In genomic region chr4:118592289-118592688, GRCh38 we compare ENCODE assay signal across 8 cellular contexts.
DNase-seq lines count a peak whose midpoint lies in the region; ATAC-seq and TF ChIP-seq lines count a peak whose summit lies in the region.
"Not testable (repeated sequence)": the region's sequence is repeated elsewhere in the genome, so short reads cannot be mapped to it uniquely, and the experiment has no call there.

No MANE protein-coding gene starts in this region.

- not testable (repeated sequence) for H3K4me1 ChIP-seq in DND-41 (ENCODE audit: insufficient read depth, low read length); mammary epithelial cell (ENCODE audit: insufficient read depth, low read length); foreskin keratinocyte; mesenchymal stem cell (ENCODE audit: control insufficient read depth, insufficient read depth, low read depth, low read length); urinary bladder (ENCODE audit: insufficient read depth)

- not testable (repeated sequence) for BruUV-seq in mammary epithelial cell (replicated peaks; lab: Mats Ljungman, UMichigan)

- not testable (repeated sequence) for DNase-seq in DND-41; MG63; activated CD4-positive, alpha-beta memory T cell treated with anti-CD3 and anti-CD28 coated beads for 36 hours; mammary epithelial cell; foreskin keratinocyte; mesenchymal stem cell; retinal pigment epithelial cell (ENCODE audit: low read depth)

- H3K4me2 ChIP-seq in DND-41 (ENCODE audit: insufficient read depth, low read length) (peak overlapping the region; percentile 72), mammary epithelial cell (ENCODE audit: insufficient read depth, low read depth, low read length) (peak overlapping the region; percentile 67), mesenchymal stem cell (ENCODE audit: low read length, poor library complexity, severe bottlenecking) (peak overlapping the region; percentile 65)

- dilution Hi-C loops in mammary epithelial cell (cut with HindIII; ENCODE audit: low sequenced_read_pairs), result not testable (repeated sequence)

- H3K27ac Mint-ChIP-seq in activated CD4-positive, alpha-beta memory T cell treated with anti-CD3 and anti-CD28 coated beads for 36 hours, result not testable (repeated sequence)

- not testable (repeated sequence) for H2BK5ac ChIP-seq in mesenchymal stem cell (ENCODE audit: low read depth, low read length, poor library complexity, severe bottlenecking)

- not testable (repeated sequence) for H3K36me3 Mint-ChIP-seq in activated CD4-positive, alpha-beta memory T cell treated with anti-CD3 and anti-CD28 coated beads for 36 hours

- ATAC-seq in DND-41 (ENCODE audit: insufficient read depth, low read depth); foreskin keratinocyte: not testable (repeated sequence)

- peak overlapping the region; percentile 23 for H3K4me3 Mint-ChIP-seq in activated CD4-positive, alpha-beta memory T cell treated with anti-CD3 and anti-CD28 coated beads for 36 hours

- H4K8ac ChIP-seq in mesenchymal stem cell (ENCODE audit: low read length), result not testable (repeated sequence)

- peak overlapping the region; percentile 27 to 63; a peak in 3 of 4 replicates for H3K4me3 ChIP-seq in DND-41 (ENCODE audit: low read depth in 1 of 2, low read length in 2 of 2)
- peak overlapping the region; percentile 65 for H3K4me3 ChIP-seq in MG63
- H3K4me3 ChIP-seq in mammary epithelial cell (replicated peaks in 1 of 3; ENCODE audit: insufficient read depth in 1 of 3, low read depth in 2 of 3, low read length in 3 of 3), result peak overlapping the region; percentile 62 to 70 (median 63)
- H3K4me3 ChIP-seq in mesenchymal stem cell (ENCODE audit: insufficient read depth in 1 of 2, low read depth in 1 of 2, low read length in 2 of 2), result peak overlapping the region; percentile 58 to 80
- peak overlapping the region; percentile 63 for H3K4me3 ChIP-seq in retinal pigment epithelial cell (ENCODE audit: low read length)
- H3K4me3 ChIP-seq in urinary bladder (ENCODE audit: low read depth, low read length), result peak overlapping the region; percentile 34

- H4K91ac ChIP-seq in mesenchymal stem cell (ENCODE audit: low read length), result not testable (repeated sequence)

- H3K79me2 ChIP-seq in DND-41 (ENCODE audit: insufficient read depth, low read length), result not testable (repeated sequence)
- peaks cover 11% of the 10 kb centered on the region for H3K79me2 ChIP-seq in mammary epithelial cell (ENCODE audit: insufficient read depth, low read length)

- TF ChIP-seq CTCF in DND-41 (IDR thresholded peaks at IDR 0.05; ENCODE audit: borderline replicate concordance, extremely low read depth, low read length, poor library complexity, severe bottlenecking); mammary epithelial cell (conservative IDR thresholded peaks at IDR 0.05 in 1 of 2, IDR thresholded peaks at IDR 0.05 in 1 of 2; ENCODE audit: extremely low read depth in 1 of 2, insufficient read depth in 1 of 2, low read depth in 1 of 2, low read length in 2 of 2); foreskin keratinocyte (conservative IDR thresholded peaks at IDR 0.05); retinal pigment epithelial cell (conservative IDR thresholded peaks at IDR 0.05; ENCODE audit: low read depth, low read length): not testable (repeated sequence)

- not testable (repeated sequence) for H3K4ac ChIP-seq in mesenchymal stem cell (ENCODE audit: low read depth in 1 of 2, low read length in 2 of 2)

- not testable (repeated sequence) for H3K27ac ChIP-seq in DND-41 (ENCODE audit: low read length); mesenchymal stem cell (ENCODE audit: low read length, poor library complexity, severe bottlenecking); urinary bladder (ENCODE audit: low read depth)
- H3K27ac ChIP-seq in mammary epithelial cell (ENCODE audit: insufficient read depth, low read depth, low read length), result peak overlapping the region; percentile 90
- H3K27ac ChIP-seq in foreskin keratinocyte, result peak overlapping the region; percentile 80

- intact Hi-C loops in activated CD4-positive, alpha-beta memory T cell treated with anti-CD3 and anti-CD28 coated beads for 36 hours (cut with micrococcal nuclease); mammary epithelial cell (cut with micrococcal nuclease): not testable (repeated sequence)

- POLR2A ChIA-PET in activated CD4-positive, alpha-beta memory T cell treated with anti-CD3 and anti-CD28 coated beads for 36 hours (lab: Charles Lee), result not testable (repeated sequence)

- H3K9me3 ChIP-seq in DND-41 (ENCODE audit: insufficient read depth, low read length, severe bottlenecking); MG63; mammary epithelial cell (replicated peaks; ENCODE audit: insufficient read depth, low read length); mesenchymal stem cell (ENCODE audit: control insufficient read depth, low read length): not testable (repeated sequence)

- not testable (repeated sequence) for H3K36me3 ChIP-seq in DND-41 (ENCODE audit: insufficient read depth, low read length); MG63; mammary epithelial cell (ENCODE audit: insufficient read depth, low read length); mesenchymal stem cell (ENCODE audit: control insufficient read depth in 1 of 2, insufficient read depth in 2 of 2, low read depth in 1 of 2, low read length in 2 of 2); urinary bladder (ENCODE audit: insufficient read depth)

- H3K27me3 ChIP-seq in DND-41 (ENCODE audit: insufficient read depth, low read length, poor library complexity); MG63; mammary epithelial cell (ENCODE audit: insufficient read depth, low read length); foreskin keratinocyte; mesenchymal stem cell (ENCODE audit: control insufficient read depth in 1 of 2, insufficient read depth in 1 of 2, low read length in 2 of 2): not testable (repeated sequence)

- H3K79me1 ChIP-seq in mesenchymal stem cell (replicated peaks; ENCODE audit: low read length, poor library complexity, severe bottlenecking), result not testable (repeated sequence)

- H3K14ac ChIP-seq in mesenchymal stem cell (ENCODE audit: low read length in 2 of 2), result not testable (repeated sequence)

- not testable (repeated sequence) for H3K23ac ChIP-seq in mesenchymal stem cell (ENCODE audit: low read length in 2 of 2)

- in situ Hi-C loops in mammary epithelial cell (cut with MboI; ENCODE audit: low sequenced_read_pairs in 2 of 2), result not testable (repeated sequence)

- H2AK5ac ChIP-seq in mesenchymal stem cell (ENCODE audit: low read length, severe bottlenecking), result not testable (repeated sequence)

- WGBS in mammary epithelial cell (ENCODE audit: low coverage, missing lambda C conversion rate), result 100% methylated on average over 3 of the region's 14 CpGs
- WGBS in mesenchymal stem cell, result 96% methylated on average over 9 of the region's 14 CpGs
- WGBS in urinary bladder, result 93% methylated on average over 14 of the region's 14 CpGs

- H4K20me1 ChIP-seq in DND-41 (ENCODE audit: insufficient read depth, low read length); mammary epithelial cell (ENCODE audit: insufficient read depth, low read length): not testable (repeated sequence)

- not testable (repeated sequence) for H2BK15ac ChIP-seq in mesenchymal stem cell (ENCODE audit: low read depth, poor library complexity, severe bottlenecking)

- not testable (repeated sequence) for H3K27me3 Mint-ChIP-seq in activated CD4-positive, alpha-beta memory T cell treated with anti-CD3 and anti-CD28 coated beads for 36 hours

- not testable (repeated sequence) for H2AFZ ChIP-seq in DND-41 (ENCODE audit: low read depth, low read length); mesenchymal stem cell (ENCODE audit: low read depth, low read length)
- peak overlapping the region; percentile 85 for H2AFZ ChIP-seq in mammary epithelial cell (ENCODE audit: low read depth, low read length)

- peak overlapping the region; percentile 52 for H3K9ac ChIP-seq in DND-41 (ENCODE audit: low read depth, low read length)
- H3K9ac ChIP-seq in mammary epithelial cell (ENCODE audit: insufficient read depth, low read length), result peak overlapping the region; percentile 76
- H3K9ac ChIP-seq in mesenchymal stem cell (ENCODE audit: low read length), result peak overlapping the region; percentile 92

- H2BK12ac ChIP-seq in mesenchymal stem cell (ENCODE audit: low read length in 2 of 2), result not testable (repeated sequence)

- CTCF ChIA-PET in activated CD4-positive, alpha-beta memory T cell treated with anti-CD3 and anti-CD28 coated beads for 36 hours (lab: Charles Lee); mammary epithelial cell (lab: Charles Lee; ENCODE audit: low non-redundant PET): not testable (repeated sequence)

- not testable (repeated sequence) for H2BK120ac ChIP-seq in mesenchymal stem cell (ENCODE audit: low read depth, low read length)

- H3K18ac ChIP-seq in mesenchymal stem cell (ENCODE audit: low read depth in 1 of 2, low read length in 2 of 2), result peak overlapping the region in 1 of 2 experiments; percentile 40

- not testable (repeated sequence) for H3K9me3 Mint-ChIP-seq in activated CD4-positive, alpha-beta memory T cell treated with anti-CD3 and anti-CD28 coated beads for 36 hours

- not testable (repeated sequence) for H3K4me1 Mint-ChIP-seq in activated CD4-positive, alpha-beta memory T cell treated with anti-CD3 and anti-CD28 coated beads for 36 hours (ENCODE audit: low read depth)
